In genomic region chr2:7377861-7378569, GRCh38 we compare ENCODE assay signal across 12 cellular contexts.
DNase-seq lines count a peak whose midpoint lies in the region; ATAC-seq and TF ChIP-seq lines count a peak whose summit lies in the region.
"Had no signal": no experiment of that assay in that cellular context is flagged by ENCODE, and none has a peak within 500 bp of the region (broad histone marks: within the 10 kb centered on the region; RNA-seq: fewer than 3 reads in every experiment).

No MANE protein-coding gene starts in this region.

- no peak overlapping the region for H3K4me2 ChIP-seq in OCI-LY7 (ENCODE audit: low read length)

- no peak overlapping the region for H2AFZ ChIP-seq in OCI-LY7 (ENCODE audit: low read length)

- H3K9me2 ChIP-seq in OCI-LY7 (ENCODE audit: insufficient read depth, low read length) = no peaks in the 10 kb centered on the region

- ATAC-seq in right cardiac atrium (peak; percentile 69 to 79), upper lobe of left lung (ENCODE audit: low FRiP score in 2 of 2) (peak in 1 of 2 donors; percentile 38), GM21447 (IDR thresholded peaks at IDR 0.05; ENCODE audit: unreplicated experiment) (no peak)
- ATAC-seq: stimulated activated naive CD8-positive, alpha-beta T cell treated with anti-CD3 and anti-CD28 coated beads, Interleukin-15, amount 100 ng/mL, for 72 hours had no signal

- intact Hi-C loops in right cardiac atrium (cut with DNase I) = no loop called here
- intact Hi-C loops in OCI-LY7 (cut with micrococcal nuclease; ENCODE audit: unreplicated experiment) = no loop called here

- peak; percentile 9 to 11 for DNase-seq in NCI-H2081 (lab: John Stamatoyannopoulos, UW)
- DNase-seq in NCI-H2081 treated with DMSO at 0.1 percent for 48 hours (lab: John Stamatoyannopoulos, UW) = no peak
- peak; percentile 93 to 94 for DNase-seq in SHP77 (lab: John Stamatoyannopoulos, UW)
- DNase-seq in right cardiac atrium = peak; percentile 33 to 72 (median 70)
- peak; percentile 30 to 41 for DNase-seq in upper lobe of left lung
- DNase-seq in OCI-LY7 (ENCODE audit: low spot score) = no peak
- DNase-seq in activated CD8-positive, alpha-beta memory T cell treated with anti-CD3 and anti-CD28 coated beads, Interleukin-2, amount 50 U/mL, for 4 hours = no peak
- DNase-seq: activated CD4-positive, alpha-beta memory T cell treated with anti-CD3 and anti-CD28 coated beads, Interleukin-2, amount 10 ng/mL, durations not matched to agents 7 days and 5 days; central memory CD4-positive, alpha-beta T cell; OCI-M1; stimulated activated naive CD8-positive, alpha-beta T cell treated with anti-CD3 and anti-CD28 coated beads, Interleukin-15, amount 100 ng/mL, for 72 hours had no signal

- no peak for TF ChIP-seq EP300 in upper lobe of left lung (IDR thresholded peaks at IDR 0.05)

- no TSS peak for BruUV-seq in OCI-LY7 (replicated peaks; lab: Mats Ljungman, UMichigan)

- H3K79me2 ChIP-seq in OCI-LY7 (ENCODE audit: insufficient read depth, low read depth, low read length) = no peaks in the 10 kb centered on the region

- H3K27ac ChIP-seq in right cardiac atrium (ENCODE audit: low read length) (no peak overlapping the region), upper lobe of left lung (no peak overlapping the region), OCI-LY7 (ENCODE audit: low read depth, low read length, poor library complexity, severe bottlenecking) (no peak overlapping the region)

- no peaks in the 10 kb centered on the region for H3K36me3 ChIP-seq in upper lobe of left lung
- H3K36me3 ChIP-seq in OCI-LY7 (ENCODE audit: insufficient read depth, low read length) = no peaks in the 10 kb centered on the region

- H3K27me3 ChIP-seq in right cardiac atrium (ENCODE audit: control insufficient read depth, insufficient read depth) = no peaks in the 10 kb centered on the region
- no peaks in the 10 kb centered on the region for H3K27me3 ChIP-seq in upper lobe of left lung

- peak in 2 of 6 experiments; percentile 14 to 27 for TF ChIP-seq CTCF in upper lobe of left lung (IDR thresholded peaks at IDR 0.05)
- no peak for TF ChIP-seq CTCF in OCI-LY7 (conservative IDR thresholded peaks at IDR 0.05; ENCODE audit: low read length)

- no peak for TF ChIP-seq POLR2A in upper lobe of left lung (IDR thresholded peaks at IDR 0.05)

- WGBS in right cardiac atrium = 39% methylated on average over 13 of the region's 13 CpGs
- 50 to 52% methylated on average over 13 of the region's 13 CpGs for WGBS in upper lobe of left lung, 2 donors

- no peak overlapping the region for H3K4me3 ChIP-seq in right cardiac atrium (ENCODE audit: low read length)
- H3K4me3 ChIP-seq in upper lobe of left lung = no peak overlapping the region
- H3K4me3 ChIP-seq in OCI-LY7 (ENCODE audit: low read depth, low read length, poor library complexity, severe bottlenecking) = no peak overlapping the region

- POLR2A ChIA-PET in OCI-LY7 (lab: Charles Lee) = interaction anchor here (0.6 kb wide), 1 partner anchor 10 kb away, joined by 3 read pairs; no protein-coding TSS in a partner anchor

- H3K4me1 ChIP-seq in right cardiac atrium (ENCODE audit: control insufficient read depth, insufficient read depth, low read length) (no peaks in the 10 kb centered on the region), upper lobe of left lung (no peaks in the 10 kb centered on the region), OCI-LY7 (ENCODE audit: insufficient read depth, low read length, poor library complexity, severe bottlenecking) (no peaks in the 10 kb centered on the region)

- no peaks in the 10 kb centered on the region for H4K20me1 ChIP-seq in OCI-LY7 (ENCODE audit: insufficient read depth, low read length)

- no peaks in the 10 kb centered on the region for H3K9me3 ChIP-seq in right cardiac atrium (ENCODE audit: control insufficient read depth, low read length)
- no peaks in the 10 kb centered on the region for H3K9me3 ChIP-seq in upper lobe of left lung
- H3K9me3 ChIP-seq in OCI-LY7 (ENCODE audit: low read length) = no peaks in the 10 kb centered on the region

- CTCF ChIA-PET in OCI-LY7 (lab: Charles Lee; ENCODE audit: unreplicated experiment) = no interaction called here

Comparison
In these comparisons a context has a peak if more than half of its experiments do, and no peak if none do; other contexts are left out.
1. DNase-seq: peak in NCI-H2081 (2 of 2), SHP77 (2 of 2), right cardiac atrium (3 of 3) and upper lobe of left lung (2 of 2); none in NCI-H2081 treated with DMSO at 0.1 percent for 48 hours (single experiment), OCI-LY7 (single experiment) and activated CD8-positive, alpha-beta memory T cell treated with anti-CD3 and anti-CD28 coated beads, Interleukin-2, amount 50 U/mL, for 4 hours (single experiment).